8 cellular contexts compared by ENCODE assay signal in genomic region chr1:92310185-92310597, GRCh38. TPM values are rescaled to one million over a fixed set of nuclear protein-coding genes. Genes with fewer than 3 reads are reported as not detected.
DNase-seq lines count a peak whose midpoint lies in the region; ATAC-seq and TF ChIP-seq lines count a peak whose summit lies in the region.

No MANE protein-coding gene starts in this region.

- H3K9me3 Mint-ChIP-seq in stimulated activated effector memory CD8-positive, alpha-beta T cell treated with anti-CD3 and anti-CD28 coated beads, Interleukin-12 subunit alpha, Interleukin-12 subunit beta, amount 100 ng/mL, for 72 hours = no peaks in the 10 kb centered on the region

- TF ChIP-seq CTCF in GM06990 (IDR thresholded peaks at IDR 0.05; ENCODE audit: insufficient read depth, low read length, poor library complexity, severe bottlenecking) (peak; percentile 43), LNCAP (IDR thresholded peaks at IDR 0.05) (peak; percentile 74), foreskin keratinocyte (conservative IDR thresholded peaks at IDR 0.05) (peak; percentile 75)

- no peak for DNase-seq in GM06990 (ENCODE audit: extremely low read depth, insufficient read length)
- DNase-seq in SKM-1 treated with dmso at 0.1 percent for 144 hours (lab: John Stamatoyannopoulos, UW; ENCODE audit: unreplicated experiment) = peak; percentile 40
- DNase-seq in foreskin keratinocyte = peak in 1 of 2 donors; percentile 22
- no peak for DNase-seq in stimulated activated effector memory CD8-positive, alpha-beta T cell treated with anti-CD3 and anti-CD28 coated beads, Interleukin-12 subunit alpha, Interleukin-12 subunit beta, amount 100 ng/mL, for 72 hours (ENCODE audit: low spot score in 2 of 2)
- no peak for DNase-seq in stimulated activated naive CD4-positive, alpha-beta T cell treated with Interleukin-2 at 50 U/mL for 16 hours (lab: John Stamatoyannopoulos, UW)
- no peak for DNase-seq in activated CD4-positive, alpha-beta T cell treated with anti-CD3 and anti-CD28 coated beads for 48 hours
- no peak for DNase-seq in hypothalamus (lab: John Stamatoyannopoulos, UW)

- H3K36me3 Mint-ChIP-seq in stimulated activated effector memory CD8-positive, alpha-beta T cell treated with anti-CD3 and anti-CD28 coated beads, Interleukin-12 subunit alpha, Interleukin-12 subunit beta, amount 100 ng/mL, for 72 hours = peaks cover 45% of the 10 kb centered on the region

- H3K27ac Mint-ChIP-seq in stimulated activated effector memory CD8-positive, alpha-beta T cell treated with anti-CD3 and anti-CD28 coated beads, Interleukin-12 subunit alpha, Interleukin-12 subunit beta, amount 100 ng/mL, for 72 hours = no peak overlapping the region

- ATAC-seq in foreskin keratinocyte = peak; percentile 44
- ATAC-seq in stimulated activated effector memory CD8-positive, alpha-beta T cell treated with anti-CD3 and anti-CD28 coated beads, Interleukin-12 subunit alpha, Interleukin-12 subunit beta, amount 100 ng/mL, for 72 hours = peak; percentile 45

- H3K27me3 ChIP-seq in GM06990 (replicated peaks; ENCODE audit: control insufficient read depth, insufficient read depth, low read length) (no peaks in the 10 kb centered on the region), foreskin keratinocyte (no peaks in the 10 kb centered on the region)

- peaks cover 28% of the 10 kb centered on the region for H3K4me1 Mint-ChIP-seq in stimulated activated effector memory CD8-positive, alpha-beta T cell treated with anti-CD3 and anti-CD28 coated beads, Interleukin-12 subunit alpha, Interleukin-12 subunit beta, amount 100 ng/mL, for 72 hours

- H3K4me1 ChIP-seq in foreskin keratinocyte = no peaks in the 10 kb centered on the region

- no peak overlapping the region for H3K27ac ChIP-seq in foreskin keratinocyte

- no peak overlapping the region for H3K4me3 ChIP-seq in GM06990 (replicated peaks; ENCODE audit: low read depth, low read length)

- H3K4me3 Mint-ChIP-seq in stimulated activated effector memory CD8-positive, alpha-beta T cell treated with anti-CD3 and anti-CD28 coated beads, Interleukin-12 subunit alpha, Interleukin-12 subunit beta, amount 100 ng/mL, for 72 hours = no peak overlapping the region

- H3K36me3 ChIP-seq in GM06990 (ENCODE audit: control insufficient read depth, insufficient read depth, low read length) = no peaks in the 10 kb centered on the region; the same call in none of the 2 replicates

RNA-seq across cellular contexts. Expression of gene RPAP2, which starts 11.3 kb away (rescaled TPM):
- total RNA-seq in foreskin keratinocyte = 21.4 and 22.1 TPM in 2 replicates
- polyA plus RNA-seq in foreskin keratinocyte = 12.4 and 14.6 TPM in 2 replicates

RNA-seq across cellular contexts. Expression of gene GLMN, which starts 11.4 kb away (rescaled TPM):
- total RNA-seq in foreskin keratinocyte = 11.8 and 12.2 TPM in 2 replicates
- polyA plus RNA-seq in foreskin keratinocyte = 8.2 and 10.4 TPM in 2 replicates
